Comparison of ENCODE assay signal across 29 cellular contexts in genomic region chr19:48934837-48935236, GRCh38. TPM values are rescaled to one million over a fixed set of nuclear protein-coding genes. Genes with fewer than 3 reads are reported as not detected.
DNase-seq lines count a peak whose midpoint lies in the region; ATAC-seq, FAIRE-seq and TF ChIP-seq lines count a peak whose summit lies in the region.
"Had no signal": no experiment of that assay in that cellular context is flagged by ENCODE, and none has a peak within 500 bp of the region (broad histone marks: within the 10 kb centered on the region; RNA-seq: fewer than 3 reads in every experiment).

No MANE protein-coding gene starts in this region.

- peaks cover 0 to 1% of the 10 kb centered on the region in 2 donors for H3K36me3 Mint-ChIP-seq in activated T-cell treated with anti-CD3 and anti-CD28 coated beads, Interleukin-2, amount 50 U/mL, for 72 hours (ENCODE audit: insufficient read depth in 2 of 2)
- H3K36me3 Mint-ChIP-seq in activated T-cell treated with anti-CD3 and anti-CD28 coated beads, Interleukin-2, amount 50 U/mL, for 24 hours (ENCODE audit: low read depth) = no peaks in the 10 kb centered on the region
- H3K36me3 Mint-ChIP-seq in neural progenitor cell = peaks cover 5% of the 10 kb centered on the region
- H3K36me3 Mint-ChIP-seq: stimulated activated naive B cell treated with anti-CD40 and anti-IgM and Interleukin-4, amounts not matched to agents 10 μg/mL and 1 μg/mL and 100 μg/mL, for 72 hours had no signal

- CTCF ChIA-PET in H1 (lab: Charles Lee; ENCODE audit: partially characterized antibody) = interaction anchor here (0.6 to 1.9 kb wide), 13 partner anchors 10 to 93 kb away, joined by 3 to 18 read pairs (median 4); no protein-coding TSS in a partner anchor

- no peak overlapping the region for H3K23ac ChIP-seq in H1 (ENCODE audit: insufficient read length)

- no peak overlapping the region for H2AK5ac ChIP-seq in H1 (ENCODE audit: low read depth, low read length)

- POLR2A ChIA-PET in H1 (lab: Charles Lee; ENCODE audit: partially characterized antibody) = interaction anchor here (1.0 to 1.6 kb wide), 7 partner anchors 9 to 62 kb away, joined by 3 to 8 read pairs (median 5); no protein-coding TSS in a partner anchor

- H2BK20ac ChIP-seq in H1 (ENCODE audit: low read length) = no peak overlapping the region

- H2BK15ac ChIP-seq in H1 (ENCODE audit: low read length) = no peak overlapping the region

- H3K79me2 ChIP-seq in Karpas-422 (ENCODE audit: low read length) = no peaks in the 10 kb centered on the region
- H3K79me2 ChIP-seq in H1 (ENCODE audit: control insufficient read depth in 1 of 2, insufficient read depth in 2 of 2, low read length in 2 of 2) = no peaks in the 10 kb centered on the region
- no peaks in the 10 kb centered on the region for H3K79me2 ChIP-seq in neural progenitor cell (ENCODE audit: low read depth)

- no peaks in the 10 kb centered on the region; the same call in 1 of the 2 replicates for H3K23me2 ChIP-seq in H1 (ENCODE audit: low read depth, low read length)

- no peaks in the 10 kb centered on the region; the same call in 1 of the 2 replicates for H3K79me1 ChIP-seq in H1 (ENCODE audit: low read depth, low read length)

- H2BK12ac ChIP-seq in H1 (ENCODE audit: low read depth, low read length) = no peak overlapping the region

- H4K20me1 ChIP-seq in Karpas-422 (ENCODE audit: insufficient read depth, low read depth, low read length) (no peaks in the 10 kb centered on the region), H1 (replicated peaks in 1 of 2; ENCODE audit: control insufficient read depth in 1 of 2, insufficient read depth in 2 of 2, low read length in 2 of 2) (no peaks in the 10 kb centered on the region), neural progenitor cell (ENCODE audit: low read depth) (no peaks in the 10 kb centered on the region)

- TF ChIP-seq POLR2A in H1 (IDR thresholded peaks at IDR 0.05; ENCODE audit: control extremely low read depth in 1 of 2, low read depth in 2 of 2, low read length in 2 of 2) (no peak), Peyer's patch (IDR thresholded peaks at IDR 0.05) (no peak)

- H4K5ac ChIP-seq in H1 (ENCODE audit: insufficient read length, low read depth, low read length) = no peak overlapping the region

- H3K27ac Mint-ChIP-seq in activated T-cell treated with anti-CD3 and anti-CD28 coated beads, Interleukin-2, amount 50 U/mL, for 72 hours = no peak overlapping the region
- H3K27ac Mint-ChIP-seq in activated T-cell treated with anti-CD3 and anti-CD28 coated beads, Interleukin-2, amount 50 U/mL, for 24 hours = no peak overlapping the region
- no peak overlapping the region for H3K27ac Mint-ChIP-seq in neural progenitor cell
- H3K27ac Mint-ChIP-seq: activated CD8-positive, alpha-beta T cell treated with anti-CD3 and anti-CD28 coated beads, Interleukin-2, amount 10 ng/mL, durations not matched to agents 7 days and 5 days; activated naive CD4-positive, alpha-beta T cell treated with anti-CD3 and anti-CD28 coated beads for 36 hours; stimulated activated naive B cell treated with anti-CD40 and anti-IgM and Interleukin-4, amounts not matched to agents 10 μg/mL and 1 μg/mL and 100 μg/mL, for 72 hours had no signal

- H2AFZ ChIP-seq in Karpas-422 (ENCODE audit: low read length) (no peak overlapping the region), H1 (ENCODE audit: low read length) (no peak overlapping the region), neural progenitor cell (replicated peaks) (no peak overlapping the region)

- no peaks in the 10 kb centered on the region for H3K9me3 Mint-ChIP-seq in activated T-cell treated with anti-CD3 and anti-CD28 coated beads, Interleukin-2, amount 50 U/mL, for 72 hours
- no peaks in the 10 kb centered on the region for H3K9me3 Mint-ChIP-seq in activated T-cell treated with anti-CD3 and anti-CD28 coated beads, Interleukin-2, amount 50 U/mL, for 24 hours
- peaks cover 7% of the 10 kb centered on the region for H3K9me3 Mint-ChIP-seq in neural progenitor cell
- H3K9me3 Mint-ChIP-seq: activated naive CD4-positive, alpha-beta T cell treated with anti-CD3 and anti-CD28 coated beads for 36 hours; central memory CD8-positive, alpha-beta T cell; stimulated activated naive B cell treated with anti-CD40 and anti-IgM and Interleukin-4, amounts not matched to agents 10 μg/mL and 1 μg/mL and 100 μg/mL, for 72 hours had no signal

- H3K18ac ChIP-seq in H1 (ENCODE audit: extremely low read depth, low read length) = no peak overlapping the region

- no peak overlapping the region for H4K8ac ChIP-seq in H1 (ENCODE audit: extremely low read depth, insufficient read depth, low read length)

- H3K14ac ChIP-seq in H1 (ENCODE audit: insufficient read length) = no peak overlapping the region

- H3K4ac ChIP-seq in H1 (replicated peaks; ENCODE audit: insufficient read length, low read depth, low read length) = no peak overlapping the region

- H2BK120ac ChIP-seq in H1 (replicated peaks; ENCODE audit: low read depth, low read length) = no peak overlapping the region

- H3K4me1 ChIP-seq in Karpas-422 (ENCODE audit: low read length) (peaks cover 12% of the 10 kb centered on the region), H1 (replicated peaks in 1 of 4; ENCODE audit: control insufficient read depth in 3 of 4, insufficient read depth in 4 of 4, low read length in 3 of 4) (peaks cover 3 to 8% (median 6%) of the 10 kb centered on the region in 4 experiments; a peak in 6 of 7 replicates), neural progenitor cell (peaks cover 17% of the 10 kb centered on the region), Peyer's patch (peaks cover 0 to 5% (median 2%) of the 10 kb centered on the region in 4 donors)

- no peak overlapping the region for H3K4me3 ChIP-seq in Karpas-422 (ENCODE audit: low read length)
- no peak overlapping the region for H3K4me3 ChIP-seq in H1 (ENCODE audit: extremely low read depth in 1 of 4, insufficient read depth in 2 of 4, low read depth in 3 of 4, low read length in 4 of 4)
- no peak overlapping the region for H3K4me3 ChIP-seq in neural progenitor cell
- H3K4me3 ChIP-seq in Peyer's patch = peak overlapping the region in 1 of 4 donors; percentile 52
- H3K4me3 ChIP-seq: MG63, thyroid gland had no signal

- no peak overlapping the region for H3K27ac ChIP-seq in Karpas-422 (ENCODE audit: low read length)
- no peak overlapping the region for H3K27ac ChIP-seq in H1 (ENCODE audit: low read depth, low read length)
- no peak overlapping the region for H3K27ac ChIP-seq in neural progenitor cell
- H3K27ac ChIP-seq in Peyer's patch = no peak overlapping the region
- H3K27ac ChIP-seq: thyroid gland had no signal

- H2BK5ac ChIP-seq in H1 (ENCODE audit: low read depth, low read length) = no peak overlapping the region

- peaks cover 11% of the 10 kb centered on the region for H3K4me1 Mint-ChIP-seq in activated T-cell treated with anti-CD3 and anti-CD28 coated beads, Interleukin-2, amount 50 U/mL, for 72 hours (ENCODE audit: low read depth)
- H3K4me1 Mint-ChIP-seq in activated T-cell treated with anti-CD3 and anti-CD28 coated beads, Interleukin-2, amount 50 U/mL, for 24 hours (ENCODE audit: low read depth) = peaks cover 13% of the 10 kb centered on the region
- H3K4me1 Mint-ChIP-seq in neural progenitor cell = peaks cover 22% of the 10 kb centered on the region

- FAIRE-seq in H1 (lab: Jason Lieb, UNC) (no peak), RCC 7860 (lab: Jason Lieb, UNC) (no peak)

- no peak for TF ChIP-seq EP300 in H1 (IDR thresholded peaks at IDR 0.05; ENCODE audit: borderline replicate concordance in 1 of 2, low read depth in 2 of 2, low read length in 2 of 2)

- DNase-seq in activated T-cell treated with anti-CD3 and anti-CD28 coated beads, Interleukin-2, amount 50 U/mL, for 72 hours = no peak
- no peak for DNase-seq in activated T-cell treated with anti-CD3 and anti-CD28 coated beads, Interleukin-2, amount 50 U/mL, for 24 hours
- DNase-seq in Karpas-422 = peak; percentile 36
- peak in 1 of 2 experiments; percentile 57 for DNase-seq in H1 (ENCODE audit: low read depth in 1 of 2, low spot score in 2 of 2)
- peak; percentile 24 for DNase-seq in neural progenitor cell (ENCODE audit: low spot score)
- no peak for DNase-seq in RCC 7860 (ENCODE audit: low spot score)
- DNase-seq in Peyer's patch = no peak
- DNase-seq: 8988T; activated CD8-positive, alpha-beta T cell treated with anti-CD3 and anti-CD28 coated beads, Interleukin-2, amount 10 ng/mL, durations not matched to agents 7 days and 5 days; activated naive CD4-positive, alpha-beta T cell treated with anti-CD3 and anti-CD28 coated beads for 36 hours; activated T-cell treated with anti-CD3 and anti-CD28 coated beads, Interleukin-2, amount 50 U/mL, for 1 hour; aorta; GOT3; left ventricle myocardium superior; MG63; NCI-H1436 treated with DMSO at 0.1 percent for 48 hours; NCI-H524 treated with DMSO at 0.1 percent for 48 hours; occipital lobe; stimulated activated CD4-positive, alpha-beta T cell treated with anti-CD3 and anti-CD28 coated beads, Interleukin-2, amount 100 ng/mL, for 48 hours; stimulated activated naive B cell treated with anti-CD40 and anti-IgM and Interleukin-4, amounts not matched to agents 10 μg/mL and 1 μg/mL and 100 μg/mL, for 72 hours; T1000; thyroid gland had no signal

- no peak overlapping the region for H3K56ac ChIP-seq in H1 (replicated peaks; ENCODE audit: insufficient read length, low read depth, low read length)

- H3F3A ChIP-seq in neural progenitor cell (ENCODE audit: low read depth) = peaks cover 28% of the 10 kb centered on the region

- H3K4me3 Mint-ChIP-seq in activated T-cell treated with anti-CD3 and anti-CD28 coated beads, Interleukin-2, amount 50 U/mL, for 72 hours = peak overlapping the region; percentile 9 to 36
- H3K4me3 Mint-ChIP-seq in activated T-cell treated with anti-CD3 and anti-CD28 coated beads, Interleukin-2, amount 50 U/mL, for 24 hours = no peak overlapping the region
- no peak overlapping the region for H3K4me3 Mint-ChIP-seq in neural progenitor cell
- H3K4me3 Mint-ChIP-seq: activated CD8-positive, alpha-beta T cell treated with anti-CD3 and anti-CD28 coated beads, Interleukin-2, amount 10 ng/mL, durations not matched to agents 7 days and 5 days had no signal

- no peaks in the 10 kb centered on the region for H3K9me2 ChIP-seq in Karpas-422 (replicated peaks; ENCODE audit: insufficient read depth, low read length)

- H3K4me2 ChIP-seq in Karpas-422 (ENCODE audit: low read depth, low read length, poor library complexity, severe bottlenecking) (no peak overlapping the region), H1 (ENCODE audit: insufficient read depth in 1 of 2, low read depth in 2 of 2, low read length in 2 of 2) (no peak overlapping the region; a peak in 1 of 4 replicates), neural progenitor cell (no peak overlapping the region)

- peak; percentile 34 to 54 (median 47) for TF ChIP-seq CTCF in H1 (IDR thresholded peaks at IDR 0.05; ENCODE audit: control extremely low read depth in 1 of 3, insufficient read depth in 1 of 3, low read depth in 1 of 3, low read length in 3 of 3)
- TF ChIP-seq CTCF in neural progenitor cell (IDR thresholded peaks at IDR 0.05) = peak; percentile 25
- no peak for TF ChIP-seq CTCF in Peyer's patch (IDR thresholded peaks at IDR 0.05)

- H3K27me3 ChIP-seq in Karpas-422 (ENCODE audit: low read length) (no peaks in the 10 kb centered on the region), H1 (replicated peaks in 1 of 4; ENCODE audit: control insufficient read depth in 3 of 4, extremely low read depth in 1 of 4, insufficient read depth in 3 of 4, low read length in 3 of 4) (peaks cover 0 to 14% (median 10%) of the 10 kb centered on the region in 4 experiments; a peak in 5 of 7 replicates), neural progenitor cell (peaks cover 44% of the 10 kb centered on the region), Peyer's patch (no peaks in the 10 kb centered on the region)
- H3K27me3 ChIP-seq: thyroid gland had no signal

- H3K27me3 Mint-ChIP-seq in activated T-cell treated with anti-CD3 and anti-CD28 coated beads, Interleukin-2, amount 50 U/mL, for 72 hours (ENCODE audit: low read depth) = no peaks in the 10 kb centered on the region
- peaks cover 3% of the 10 kb centered on the region for H3K27me3 Mint-ChIP-seq in activated T-cell treated with anti-CD3 and anti-CD28 coated beads, Interleukin-2, amount 50 U/mL, for 24 hours
- H3K27me3 Mint-ChIP-seq in neural progenitor cell (ENCODE audit: insufficient read depth, low read depth) = no peaks in the 10 kb centered on the region
- H3K27me3 Mint-ChIP-seq: central memory CD8-positive, alpha-beta T cell had no signal

- ATAC-seq in activated T-cell treated with anti-CD3 and anti-CD28 coated beads, Interleukin-2, amount 50 U/mL, for 72 hours (replicated peaks in 1 of 2) = no peak
- ATAC-seq in GM19324 (IDR thresholded peaks at IDR 0.05; ENCODE audit: low FRiP score, unreplicated experiment) = no peak
- ATAC-seq: activated CD8-positive, alpha-beta T cell treated with anti-CD3 and anti-CD28 coated beads, Interleukin-2, amount 10 ng/mL, durations not matched to agents 7 days and 5 days; left ventricle myocardium superior; SK-N-SH treated with all-trans-retinoic acid at 6 μM for 48 hours; stimulated activated naive B cell treated with anti-CD40 and anti-IgM and Interleukin-4, amounts not matched to agents 10 μg/mL and 1 μg/mL and 100 μg/mL, for 72 hours had no signal

- no peaks in the 10 kb centered on the region for H3K36me3 ChIP-seq in Karpas-422 (ENCODE audit: insufficient read depth, low read length)
- no peaks in the 10 kb centered on the region for H3K36me3 ChIP-seq in H1 (ENCODE audit: control insufficient read depth in 2 of 4, insufficient read depth in 4 of 4, low read length in 3 of 4)
- no peaks in the 10 kb centered on the region for H3K36me3 ChIP-seq in neural progenitor cell
- H3K36me3 ChIP-seq in Peyer's patch = no peaks in the 10 kb centered on the region
- H3K36me3 ChIP-seq: MG63, thyroid gland had no signal

- TF ChIP-seq RAD21 in H1 (IDR thresholded peaks at IDR 0.05 in 1 of 2, conservative IDR thresholded peaks at IDR 0.05 in 1 of 2; ENCODE audit: low read depth in 2 of 2, low read length in 2 of 2) = peak; percentile 68 to 72

- H3K9ac ChIP-seq in Karpas-422 (ENCODE audit: low read length) (no peak overlapping the region), H1 (replicated peaks in 1 of 4; ENCODE audit: extremely low read depth in 1 of 4, low read depth in 3 of 4, low read length in 3 of 4) (no peak overlapping the region), neural progenitor cell (no peak overlapping the region)

- H3K9me3 ChIP-seq in Karpas-422 (ENCODE audit: low read length) = no peaks in the 10 kb centered on the region
- H3K9me3 ChIP-seq in H1 (ENCODE audit: insufficient read depth in 2 of 2, low read depth in 1 of 2, low read length in 1 of 2) = no peaks in the 10 kb centered on the region
- H3K9me3 ChIP-seq in neural progenitor cell (ENCODE audit: low read depth) = no peaks in the 10 kb centered on the region
- H3K9me3 ChIP-seq in Peyer's patch = no peaks in the 10 kb centered on the region
- H3K9me3 ChIP-seq: MG63, thyroid gland had no signal

- H4K91ac ChIP-seq in H1 (replicated peaks; ENCODE audit: insufficient read length, low read length) = no peak overlapping the region

- WGBS in H1 (ENCODE audit: extremely low coverage in 1 of 2, insufficient coverage in 1 of 2, insufficient read length in 1 of 2, insufficient replicate concordance in 2 of 2, low coverage in 1 of 2, low lambda C conversion rate in 2 of 2, missing lambda C conversion rate in 1 of 2), 2 experiments = 63% methylated on average over 12 of the region's 19 CpGs; no CpG with 5 or more reads in 1 of the 2 experiments

RNA-seq across cellular contexts. Expression of gene DHDH, which starts 1.3 kb away (rescaled TPM):
- total RNA-seq in activated T-cell treated with anti-CD3 and anti-CD28 coated beads, Interleukin-2, amount 50 U/mL, for 72 hours = 1 to 10 TPM; 3.2 to 3.6 TPM
- total RNA-seq in Karpas-422 (2014; rRNA removed; shearing (Covaris generic); ENCODE audit: low replicate concordance) = 1.4 and 3.3 TPM in 2 replicates
- total RNA-seq in H1 (2021; fragmentation: NEBNext Ultra II Directional; extraction: Animal tissue kit (Norgen Biotek cat#: 25700)) = 2.2 and 2.7 TPM in 2 replicates
- 2.8 and 2.9 TPM in 2 replicates for polyA plus RNA-seq in H1 (2011; rRNA removed)
- 2.7 TPM for polyA plus RNA-seq in H1 (2011; cell fraction: cytosol; rRNA removed)
- 3.1 TPM for polyA plus RNA-seq in H1 (2011; cell fraction: nucleus; rRNA removed)
- polyA plus RNA-seq in H1 (2012, experiment 1 of 2) = 2.0 to 3.1 TPM (median 2.4 TPM) in 4 replicates
- polyA plus RNA-seq in H1 (2012, experiment 2 of 2) = 1.7 TPM
- 1.2 TPM for polyA plus RNA-seq in H1 (2013, experiment 1 of 2)
- polyA plus RNA-seq in H1 (2013, experiment 2 of 2) = 1.2 TPM
- polyA minus RNA-seq in H1 (2011; rRNA and poly(A)+ RNA removed) = 0.34 and 0.35 TPM in 2 replicates
- 1.8 TPM for polyA minus RNA-seq in H1 (2011; cell fraction: cytosol; rRNA and poly(A)+ RNA removed)
- polyA minus RNA-seq in H1 (2011; cell fraction: nucleus; rRNA and poly(A)+ RNA removed) = 0.60 TPM
- 1.6 TPM in 1 of 2 replicates, not detected in the other for total RNA-seq in neural progenitor cell (ENCODE audit: low replicate concordance)
- total RNA-seq in Peyer's patch = 10 to 100 TPM in 3 of 4 donors, not detected in 1; 14.6 to 55.5 (median 45.9) TPM
- total RNA-seq: Daoy, fibroblast of villous mesenchyme, left ventricle myocardium superior, occipital lobe, thyroid gland had no signal

RNA-seq across cellular contexts. Expression of gene BAX, which starts 19.8 kb away (rescaled TPM):
- 100 to 1,000 TPM; 318 to 448 TPM for total RNA-seq in activated T-cell treated with anti-CD3 and anti-CD28 coated beads, Interleukin-2, amount 50 U/mL, for 72 hours
- total RNA-seq in Karpas-422 (2014; rRNA removed; shearing (Covaris generic); ENCODE audit: low replicate concordance) = 93.8 and 164 TPM in 2 replicates
- total RNA-seq in H1 (2021; fragmentation: NEBNext Ultra II Directional; extraction: Animal tissue kit (Norgen Biotek cat#: 25700)) = 257 and 295 TPM in 2 replicates
- 346 and 750 TPM in 2 replicates for polyA plus RNA-seq in H1 (2011; rRNA removed)
- polyA plus RNA-seq in H1 (2011; cell fraction: cytosol; rRNA removed) = 281 TPM
- polyA plus RNA-seq in H1 (2011; cell fraction: nucleus; rRNA removed) = 369 TPM
- polyA plus RNA-seq in H1 (2012, experiment 1 of 2) = 346 to 545 TPM (median 505 TPM) in 4 replicates
- 448 TPM for polyA plus RNA-seq in H1 (2012, experiment 2 of 2)
- 121 TPM for polyA plus RNA-seq in H1 (2013, experiment 1 of 2)
- polyA plus RNA-seq in H1 (2013, experiment 2 of 2) = 128 TPM
- 70.9 and 97.6 TPM in 2 replicates for polyA minus RNA-seq in H1 (2011; rRNA and poly(A)+ RNA removed)
- 127 TPM for polyA minus RNA-seq in H1 (2011; cell fraction: cytosol; rRNA and poly(A)+ RNA removed)
- polyA minus RNA-seq in H1 (2011; cell fraction: nucleus; rRNA and poly(A)+ RNA removed) = 125 TPM
- total RNA-seq in neural progenitor cell (ENCODE audit: low replicate concordance) (35.8 and 79.2 TPM in 2 replicates), Peyer's patch (100 to 1,000 TPM in 3 of 4 donors, 10 to 100 TPM in 1; 71.0 to 138 (median 104) TPM)

RNA-seq across cellular contexts. Expression of gene FTL, which starts 30.3 kb away (rescaled TPM):
- 100 to 1,000 TPM; 681 to 811 TPM for total RNA-seq in activated T-cell treated with anti-CD3 and anti-CD28 coated beads, Interleukin-2, amount 50 U/mL, for 72 hours
- total RNA-seq in Karpas-422 (2014; rRNA removed; shearing (Covaris generic); ENCODE audit: low replicate concordance) = 6,036 and 6,638 TPM in 2 replicates
- total RNA-seq in H1 (2021; fragmentation: NEBNext Ultra II Directional; extraction: Animal tissue kit (Norgen Biotek cat#: 25700)) = 1,751 and 1,764 TPM in 2 replicates
- 2,427 and 3,043 TPM in 2 replicates for polyA plus RNA-seq in H1 (2011; rRNA removed)
- 1,042 TPM for polyA plus RNA-seq in H1 (2011; cell fraction: cytosol; rRNA removed)
- 1,402 TPM for polyA plus RNA-seq in H1 (2011; cell fraction: nucleus; rRNA removed)
- polyA plus RNA-seq in H1 (2012, experiment 1 of 2) = 1,164 to 2,476 TPM (median 2,085 TPM) in 4 replicates
- polyA plus RNA-seq in H1 (2012, experiment 2 of 2) = 3,986 TPM
- 2,213 TPM for polyA plus RNA-seq in H1 (2013, experiment 1 of 2)
- 2,143 TPM for polyA plus RNA-seq in H1 (2013, experiment 2 of 2)
- 388 and 494 TPM in 2 replicates for polyA minus RNA-seq in H1 (2011; rRNA and poly(A)+ RNA removed)
- polyA minus RNA-seq in H1 (2011; cell fraction: cytosol; rRNA and poly(A)+ RNA removed) = 417 TPM
- 311 TPM for polyA minus RNA-seq in H1 (2011; cell fraction: nucleus; rRNA and poly(A)+ RNA removed)
- total RNA-seq in neural progenitor cell (ENCODE audit: low replicate concordance) (989 and 1,798 TPM in 2 replicates), Peyer's patch (1,000 to 10,000 TPM; 5,249 to 9,852 (median 6,180) TPM)

RNA-seq across cellular contexts. Expression of gene NUCB1, which starts 34.7 kb away (rescaled TPM):
- 100 to 1,000 TPM; 168 to 183 TPM for total RNA-seq in activated T-cell treated with anti-CD3 and anti-CD28 coated beads, Interleukin-2, amount 50 U/mL, for 72 hours
- total RNA-seq in Karpas-422 (2014; rRNA removed; shearing (Covaris generic); ENCODE audit: low replicate concordance) = 57.5 and 98.2 TPM in 2 replicates
- 106 and 111 TPM in 2 replicates for total RNA-seq in H1 (2021; fragmentation: NEBNext Ultra II Directional; extraction: Animal tissue kit (Norgen Biotek cat#: 25700))
- polyA plus RNA-seq in H1 (2011; rRNA removed) = 121 and 178 TPM in 2 replicates
- polyA plus RNA-seq in H1 (2011; cell fraction: cytosol; rRNA removed) = 123 TPM
- polyA plus RNA-seq in H1 (2011; cell fraction: nucleus; rRNA removed) = 169 TPM
- polyA plus RNA-seq in H1 (2012, experiment 1 of 2) = 73.9 to 148 TPM (median 121 TPM) in 4 replicates
- polyA plus RNA-seq in H1 (2012, experiment 2 of 2) = 138 TPM
- polyA plus RNA-seq in H1 (2013, experiment 1 of 2) = 142 TPM
- polyA plus RNA-seq in H1 (2013, experiment 2 of 2) = 150 TPM
- polyA minus RNA-seq in H1 (2011; rRNA and poly(A)+ RNA removed) = 53.0 and 53.5 TPM in 2 replicates
- polyA minus RNA-seq in H1 (2011; cell fraction: cytosol; rRNA and poly(A)+ RNA removed) = 75.7 TPM
- 48.9 TPM for polyA minus RNA-seq in H1 (2011; cell fraction: nucleus; rRNA and poly(A)+ RNA removed)
- 73.5 and 158 TPM in 2 replicates for total RNA-seq in neural progenitor cell (ENCODE audit: low replicate concordance)
- total RNA-seq in Peyer's patch = 100 to 1,000 TPM; 154 to 506 (median 444) TPM

RNA-seq across cellular contexts. Expression of gene TULP2, which starts 36.3 kb away (rescaled TPM):
- 1 to 10 TPM in 1 of 2 donors, under 1 TPM in 1; 0.79 to 3.3 TPM for total RNA-seq in activated T-cell treated with anti-CD3 and anti-CD28 coated beads, Interleukin-2, amount 50 U/mL, for 72 hours
- total RNA-seq in Karpas-422 (2014; rRNA removed; shearing (Covaris generic); ENCODE audit: low replicate concordance) = not detected in 2 replicates
- 1.0 and 1.1 TPM in 2 replicates for total RNA-seq in H1 (2021; fragmentation: NEBNext Ultra II Directional; extraction: Animal tissue kit (Norgen Biotek cat#: 25700))
- polyA plus RNA-seq in H1 (2011; rRNA removed) = 0.95 and 1.8 TPM in 2 replicates
- 1.8 TPM for polyA plus RNA-seq in H1 (2011; cell fraction: cytosol; rRNA removed)
- polyA plus RNA-seq in H1 (2011; cell fraction: nucleus; rRNA removed) = 3.1 TPM
- polyA plus RNA-seq in H1 (2012, experiment 1 of 2) = 0.52 to 1.6 TPM (median 1.1 TPM) in 4 replicates
- 0.42 TPM for polyA plus RNA-seq in H1 (2012, experiment 2 of 2)
- 0.69 TPM for polyA plus RNA-seq in H1 (2013, experiment 1 of 2)
- 0.70 TPM for polyA plus RNA-seq in H1 (2013, experiment 2 of 2)
- polyA minus RNA-seq in H1 (2011; rRNA and poly(A)+ RNA removed) = 1.6 and 1.9 TPM in 2 replicates
- not detected for polyA minus RNA-seq in H1 (2011; cell fraction: cytosol; rRNA and poly(A)+ RNA removed)
- 0.30 TPM for polyA minus RNA-seq in H1 (2011; cell fraction: nucleus; rRNA and poly(A)+ RNA removed)
- total RNA-seq in neural progenitor cell (ENCODE audit: low replicate concordance) (0.26 and 0.40 TPM in 2 replicates), Peyer's patch (not detected)
- total RNA-seq: activated CD8-positive, alpha-beta T cell treated with anti-CD3 and anti-CD28 coated beads, Interleukin-2, amount 10 ng/mL, durations not matched to agents 7 days and 5 days; Daoy; epithelial cell of proximal tubule; fibroblast of villous mesenchyme; left ventricle myocardium superior; occipital lobe; smooth muscle cell had no signal
- polyA plus RNA-seq: aorta had no signal

Comparison
In these comparisons a context has a peak if more than half of its experiments do, and no peak if none do; other contexts are left out.
1. H3K4me3 Mint-ChIP-seq: peak in activated T-cell treated with anti-CD3 and anti-CD28 coated beads, Interleukin-2, amount 50 U/mL, for 72 hours (2 of 2); none in activated T-cell treated with anti-CD3 and anti-CD28 coated beads, Interleukin-2, amount 50 U/mL, for 24 hours (single experiment) and neural progenitor cell (single experiment).
2. DNase-seq: peak in Karpas-422 (single experiment) and neural progenitor cell (single experiment); none in activated T-cell treated with anti-CD3 and anti-CD28 coated beads, Interleukin-2, amount 50 U/mL, for 72 hours (0 of 2), activated T-cell treated with anti-CD3 and anti-CD28 coated beads, Interleukin-2, amount 50 U/mL, for 24 hours (single experiment), RCC 7860 (single experiment) and Peyer's patch (0 of 3).
3. CTCF ChIP-seq: peak in H1 (3 of 3) and neural progenitor cell (single experiment); none in Peyer's patch (0 of 6).